Comparison of ENCODE assay signal across 14 cellular contexts in the genomic region with DNA sequence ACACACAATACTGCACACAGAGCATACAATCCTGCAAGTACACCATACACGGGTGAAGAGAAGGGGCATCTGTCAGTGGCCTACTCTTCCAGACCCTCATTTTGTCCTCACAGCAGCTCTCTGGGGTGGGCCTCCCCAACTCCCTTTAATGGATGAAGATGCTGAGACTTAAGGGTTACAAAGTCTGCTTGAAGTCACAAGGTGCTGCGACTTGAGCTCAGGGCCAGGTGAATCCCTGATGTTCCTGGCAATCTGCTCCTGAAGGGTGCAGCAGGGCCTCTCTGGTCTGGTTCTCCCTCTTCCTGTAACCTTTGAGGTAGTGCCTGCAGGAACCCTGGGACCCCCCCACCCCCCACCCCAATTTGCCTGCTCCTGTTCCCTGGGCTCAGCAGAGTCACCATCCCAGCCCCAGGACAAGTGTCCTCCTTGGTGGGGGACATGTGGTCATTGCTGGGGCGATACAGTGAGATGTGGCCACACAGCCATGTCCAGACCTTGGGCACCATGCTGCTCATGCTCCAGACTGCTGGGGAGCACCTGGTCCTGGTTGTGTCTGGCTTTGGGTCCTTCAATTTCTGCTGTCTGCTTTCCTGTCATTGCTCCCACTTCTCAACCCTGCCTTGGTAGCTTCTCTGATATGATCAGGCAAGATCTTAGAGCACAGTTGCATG.
"Had no signal": no experiment of that assay in that cellular context is flagged by ENCODE, and none has a peak within 500 bp of the region (broad histone marks: within the 10 kb centered on the region; RNA-seq: fewer than 3 reads in every experiment).

No MANE protein-coding gene starts in this region.

- H3K4me2 ChIP-seq: SK-N-SH had no signal

- H3K27ac Mint-ChIP-seq: activated B cell treated with CpG ODN at 0.5 μM for 24 hours; activated naive CD8-positive, alpha-beta T cell treated with anti-CD3 and anti-CD28 coated beads, Interleukin-2, amount 10 ng/mL, durations not matched to agents 7 days and 5 days; nephron progenitor cell had no signal

- H3K27me3 ChIP-seq: left lung, ovary, transverse colon had no signal

- ATAC-seq: left lung had no signal

- H3K4me3 ChIP-seq: left lung, ovary, skin epidermis, transverse colon had no signal

- H3K9ac ChIP-seq: SK-N-SH had no signal

- H3K9me3 ChIP-seq: ovary, SK-N-SH had no signal

- H3K36me3 ChIP-seq: left lung, ovary, transverse colon had no signal

- H3K4me3 Mint-ChIP-seq: activated B cell treated with CpG ODN at 0.5 μM for 24 hours; activated naive CD8-positive, alpha-beta T cell treated with anti-CD3 and anti-CD28 coated beads, Interleukin-2, amount 10 ng/mL, durations not matched to agents 7 days and 5 days; nephron progenitor cell had no signal

- H3K27ac ChIP-seq: left lung, ovary, skin epidermis, transverse colon had no signal

- H3K9me3 Mint-ChIP-seq: activated B cell treated with CpG ODN at 0.5 μM for 24 hours had no signal

- H3K4me1 Mint-ChIP-seq: activated B cell treated with CpG ODN at 0.5 μM for 24 hours had no signal

- DNase-seq: activated B cell treated with CpG ODN at 0.5 μM for 24 hours; activated naive CD8-positive, alpha-beta T cell treated with anti-CD3 and anti-CD28 coated beads, Interleukin-2, amount 10 ng/mL, durations not matched to agents 7 days and 5 days; anterior cingulate cortex; effector CD4-positive, alpha-beta T cell; foreskin melanocyte; mesenchymal stem cell; SK-N-SH; stimulated activated CD4-positive, alpha-beta T cell treated with anti-CD3 and anti-CD28 coated beads, Interleukin-4, amount 100 ng/mL, for 4 hours; T-helper 1 cell; transverse colon had no signal

- H3K36me3 Mint-ChIP-seq: activated naive CD8-positive, alpha-beta T cell treated with anti-CD3 and anti-CD28 coated beads, Interleukin-2, amount 10 ng/mL, durations not matched to agents 7 days and 5 days had no signal
